Comparison of ENCODE assay signal across 20 cellular contexts in genomic region chr16:74625500-74626350, GRCh38. TPM values are rescaled to one million over a fixed set of nuclear protein-coding genes. Genes with fewer than 3 reads are reported as not detected.
DNase-seq lines count a peak whose midpoint lies in the region; ATAC-seq, FAIRE-seq and TF ChIP-seq lines count a peak whose summit lies in the region.
"Had no signal": no experiment of that assay in that cellular context is flagged by ENCODE, and none has a peak within 500 bp of the region (broad histone marks: within the 10 kb centered on the region; RNA-seq: fewer than 3 reads in every experiment).

No MANE protein-coding gene starts in this region.

- H3K9me3 Mint-ChIP-seq in activated naive CD4-positive, alpha-beta T cell treated with anti-CD3 and anti-CD28 coated beads, Interleukin-2, amount 50 U/mL, for 24 hours: no peaks in the 10 kb centered on the region
- H3K9me3 Mint-ChIP-seq: activated CD4-positive, alpha-beta T cell treated with anti-CD3 and anti-CD28 coated beads, Interleukin-2, amount 10 ng/mL, durations not matched to agents 7 days and 5 days had no signal

- H3K27me3 ChIP-seq in small intestine (ENCODE audit: control insufficient read depth in 2 of 2, insufficient read depth in 2 of 2, low read length in 2 of 2) (no peaks in the 10 kb centered on the region), thyroid gland (no peaks in the 10 kb centered on the region)
- H3K27me3 ChIP-seq: SJCRH30 had no signal

- H3K36me3 ChIP-seq in small intestine (ENCODE audit: control insufficient read depth in 2 of 2, insufficient read depth in 2 of 2, low read length in 2 of 2) (peaks cover 20 to 30% of the 10 kb centered on the region in 2 donors), thyroid gland (peaks cover 18 to 42% of the 10 kb centered on the region in 2 donors)
- H3K36me3 ChIP-seq: prostate gland had no signal

- H3K4me3 Mint-ChIP-seq in activated naive CD4-positive, alpha-beta T cell treated with anti-CD3 and anti-CD28 coated beads, Interleukin-2, amount 50 U/mL, for 24 hours: peak overlapping the region; percentile 9
- H3K4me3 Mint-ChIP-seq: activated CD4-positive, alpha-beta T cell treated with anti-CD3 and anti-CD28 coated beads, Interleukin-2, amount 10 ng/mL, durations not matched to agents 7 days and 5 days had no signal

- H3K27ac ChIP-seq in small intestine (ENCODE audit: low read depth in 1 of 2, low read length in 1 of 2) (no peak overlapping the region), thyroid gland (no peak overlapping the region)
- H3K27ac ChIP-seq: prostate gland, SJCRH30 had no signal

- DNase-seq in activated naive CD4-positive, alpha-beta T cell treated with anti-CD3 and anti-CD28 coated beads, Interleukin-2, amount 50 U/mL, for 16 hours: no peak
- peak; percentile 44 for DNase-seq in RCC 7860 (ENCODE audit: low spot score)
- peak; percentile 86 for DNase-seq in kidney tubule cell (ENCODE audit: low spot score)
- DNase-seq in stimulated activated naive CD8-positive, alpha-beta T cell treated with anti-CD3 and anti-CD28 coated beads, Interleukin-15, Interleukin-2, amounts not matched to agents 100 U/mL and 50 U/mL, for 24 hours: peak; percentile 21
- DNase-seq in small intestine: no peak
- DNase-seq in thyroid gland: no peak
- DNase-seq: activated CD4-positive, alpha-beta T cell treated with anti-CD3 and anti-CD28 coated beads, Interleukin-2, amount 10 ng/mL, durations not matched to agents 7 days and 5 days; activated effector memory CD4-positive, alpha-beta T cell treated with Interleukin-2 at 50 U/mL for 16 hours; Calu3; cortex of kidney; Kasumi-1; left cardiac atrium; NCI-H1105 treated with DMSO at 0.1 percent for 48 hours; NCI-H748 treated with DMSO at 0.1 percent for 48 hours; PC-3; SJCRH30 had no signal

- peak overlapping the region; percentile 23 for H3K27ac Mint-ChIP-seq in activated naive CD4-positive, alpha-beta T cell treated with anti-CD3 and anti-CD28 coated beads, Interleukin-2, amount 50 U/mL, for 24 hours
- H3K27ac Mint-ChIP-seq: activated CD4-positive, alpha-beta T cell treated with anti-CD3 and anti-CD28 coated beads, Interleukin-2, amount 10 ng/mL, durations not matched to agents 7 days and 5 days had no signal

- H3K4me3 ChIP-seq in small intestine (ENCODE audit: low read depth in 1 of 2, low read length in 2 of 2): no peak overlapping the region
- H3K4me3 ChIP-seq in thyroid gland (replicated peaks in 1 of 3): no peak overlapping the region
- H3K4me3 ChIP-seq: prostate gland, SJCRH30 had no signal

- no peak for TF ChIP-seq CTCF in thyroid gland (IDR thresholded peaks at IDR 0.05)

- H3K27me3 Mint-ChIP-seq in activated naive CD4-positive, alpha-beta T cell treated with anti-CD3 and anti-CD28 coated beads, Interleukin-2, amount 50 U/mL, for 24 hours: no peaks in the 10 kb centered on the region
- H3K27me3 Mint-ChIP-seq: activated CD4-positive, alpha-beta T cell treated with anti-CD3 and anti-CD28 coated beads, Interleukin-2, amount 10 ng/mL, durations not matched to agents 7 days and 5 days had no signal

- no peak for ATAC-seq in stimulated activated naive CD8-positive, alpha-beta T cell treated with anti-CD3 and anti-CD28 coated beads, Interleukin-15, Interleukin-2, amounts not matched to agents 100 U/mL and 50 U/mL, for 24 hours
- ATAC-seq in HG02623 (IDR thresholded peaks at IDR 0.05; ENCODE audit: unreplicated experiment): no peak
- ATAC-seq: PC-3 had no signal

- peaks cover 26% of the 10 kb centered on the region for H3K4me1 Mint-ChIP-seq in activated naive CD4-positive, alpha-beta T cell treated with anti-CD3 and anti-CD28 coated beads, Interleukin-2, amount 50 U/mL, for 24 hours

- FAIRE-seq in RCC 7860 (lab: Jason Lieb, UNC) (peak; percentile 12), small intestine (lab: Jason Lieb, UNC) (no peak)
- FAIRE-seq: frontal cortex had no signal

- H3K9me3 ChIP-seq in small intestine (ENCODE audit: control insufficient read depth, low read depth) (no peaks in the 10 kb centered on the region), thyroid gland (no peaks in the 10 kb centered on the region)
- H3K9me3 ChIP-seq: prostate gland, SJCRH30 had no signal

- no peaks in the 10 kb centered on the region for H3K4me1 ChIP-seq in small intestine (ENCODE audit: control insufficient read depth in 2 of 2, insufficient read depth in 1 of 2, low read depth in 1 of 2, low read length in 1 of 2)
- peaks cover 3 to 32% of the 10 kb centered on the region in 2 donors for H3K4me1 ChIP-seq in thyroid gland
- H3K4me1 ChIP-seq: prostate gland, SJCRH30 had no signal

- no peak for TF ChIP-seq POLR2A in thyroid gland (IDR thresholded peaks at IDR 0.05)

- 90 to 94% (median 93%) methylated on average over 14 of the region's 14 CpGs for WGBS in small intestine, 3 donors
- WGBS in thyroid gland, 2 donors: 90 to 92% methylated on average over 14 of the region's 14 CpGs

- H3K36me3 Mint-ChIP-seq in activated naive CD4-positive, alpha-beta T cell treated with anti-CD3 and anti-CD28 coated beads, Interleukin-2, amount 50 U/mL, for 24 hours: peaks cover 25% of the 10 kb centered on the region

- intact Hi-C loops in thyroid gland (cut with DNase I): loop anchor here (10.0 kb wide), 1 partner anchor 151 kb away; no protein-coding TSS in a partner anchor

RNA-seq across cellular contexts. Expression of gene GLG1, which starts 18.8 kb away (rescaled TPM):
- polyA plus RNA-seq in small intestine: 10 to 100 TPM; 12.2 to 42.9 (median 13.4) TPM
- total RNA-seq in thyroid gland: 100 to 1,000 TPM; 127 to 182 (median 151) TPM

RNA-seq across cellular contexts. Expression of gene RFWD3, which starts 41.0 kb away (rescaled TPM):
- polyA plus RNA-seq in small intestine: 10 to 100 TPM in 2 of 3 donors, 1 to 10 TPM in 1; 5.8 to 11.6 (median 10.6) TPM
- total RNA-seq in thyroid gland: 10 to 100 TPM; 14.6 to 32.9 (median 25.1) TPM

Comparison
In these comparisons a context has a peak if more than half of its experiments do, and no peak if none do; other contexts are left out.
1. DNase-seq: peak in RCC 7860 (single experiment), kidney tubule cell (single experiment) and stimulated activated naive CD8-positive, alpha-beta T cell treated with anti-CD3 and anti-CD28 coated beads, Interleukin-15, Interleukin-2, amounts not matched to agents 100 U/mL and 50 U/mL, for 24 hours (single experiment); none in activated naive CD4-positive, alpha-beta T cell treated with anti-CD3 and anti-CD28 coated beads, Interleukin-2, amount 50 U/mL, for 16 hours (single experiment), small intestine (single experiment) and thyroid gland (0 of 2).